In genomic region chr1:99728494-99729235, GRCh38 we compare ENCODE assay signal across 9 cellular contexts. TPM values are rescaled to one million over a fixed set of nuclear protein-coding genes. Genes with fewer than 3 reads are reported as not detected.
DNase-seq lines count a peak whose midpoint lies in the region; ATAC-seq and TF ChIP-seq lines count a peak whose summit lies in the region.
"Had no signal": no experiment of that assay in that cellular context is flagged by ENCODE, and none has a peak within 500 bp of the region (broad histone marks: within the 10 kb centered on the region; RNA-seq: fewer than 3 reads in every experiment).

No MANE protein-coding gene starts in this region.

- peaks cover 0 to 9% (median 0%) of the 10 kb centered on the region in 5 donors for H3K27me3 Mint-ChIP-seq in naive thymus-derived CD4-positive, alpha-beta T cell
- H3K27me3 Mint-ChIP-seq: activated B cell treated with CpG ODN at 0.5 μM for 24 hours had no signal

- H3K36me3 Mint-ChIP-seq in naive thymus-derived CD4-positive, alpha-beta T cell, result no peaks in the 10 kb centered on the region

- DNase-seq in GM10266 (ENCODE audit: extremely low spot score), result no peak
- DNase-seq in left lung, result no peak
- DNase-seq in naive thymus-derived CD4-positive, alpha-beta T cell, result no peak
- no peak for DNase-seq in COR-L47 (lab: John Stamatoyannopoulos, UW)
- no peak for DNase-seq in activated CD4-positive, alpha-beta T cell treated with anti-CD3 and anti-CD28 coated beads for 4 hours
- DNase-seq in NCI-H226, result no peak
- DNase-seq: activated B cell treated with CpG ODN at 0.5 μM for 24 hours had no signal

- ATAC-seq in HG03378 (IDR thresholded peaks at IDR 0.05; ENCODE audit: unreplicated experiment), result peak; percentile 62
- ATAC-seq in left lung, result peak; percentile 24
- ATAC-seq in naive thymus-derived CD4-positive, alpha-beta T cell, result no peak

- TF ChIP-seq CTCF in GM10266 (IDR thresholded peaks at IDR 0.05; ENCODE audit: control insufficient read depth, insufficient read depth, low read depth, missing control alignments) (peak; percentile 6), WI38 (IDR thresholded peaks at IDR 0.05; ENCODE audit: low read depth, low read length) (peak; percentile 37), left lung (IDR thresholded peaks at IDR 0.05) (peak; percentile 19 to 46)

- H3K4me3 ChIP-seq in WI38 (ENCODE audit: low read depth, low read length), result no peak overlapping the region
- H3K4me3 ChIP-seq in left lung, result no peak overlapping the region
- H3K4me3 ChIP-seq in naive thymus-derived CD4-positive, alpha-beta T cell (ENCODE audit: low read length), result no peak overlapping the region

- peaks cover 0 to 4% of the 10 kb centered on the region in 2 donors for H3K36me3 ChIP-seq in left lung
- H3K36me3 ChIP-seq in naive thymus-derived CD4-positive, alpha-beta T cell (ENCODE audit: control insufficient read depth in 2 of 3, insufficient read depth in 3 of 3, low read length in 3 of 3), result no peaks in the 10 kb centered on the region

- H3K9me3 ChIP-seq in left lung, result no peaks in the 10 kb centered on the region
- no peaks in the 10 kb centered on the region for H3K9me3 ChIP-seq in naive thymus-derived CD4-positive, alpha-beta T cell (ENCODE audit: control insufficient read depth in 2 of 3, low read length in 3 of 3)

- peaks cover 0 to 2% (median 0%) of the 10 kb centered on the region in 11 donors for H3K9me3 Mint-ChIP-seq in naive thymus-derived CD4-positive, alpha-beta T cell
- H3K9me3 Mint-ChIP-seq: activated B cell treated with CpG ODN at 0.5 μM for 24 hours had no signal

- H3K4me1 ChIP-seq in left lung, result no peaks in the 10 kb centered on the region
- H3K4me1 ChIP-seq in naive thymus-derived CD4-positive, alpha-beta T cell (ENCODE audit: control insufficient read depth in 2 of 2, insufficient read depth in 2 of 2, low read length in 2 of 2), result no peaks in the 10 kb centered on the region

- intact Hi-C loops in left lung (cut with DNase I), result no loop called here
- intact Hi-C loops in naive thymus-derived CD4-positive, alpha-beta T cell (cut with micrococcal nuclease), result no loop called here

- CTCF ChIA-PET in naive thymus-derived CD4-positive, alpha-beta T cell (lab: Charles Lee), result no interaction called here

- POLR2A ChIA-PET in naive thymus-derived CD4-positive, alpha-beta T cell (lab: Charles Lee), result no interaction called here

- no peak overlapping the region for H3K27ac Mint-ChIP-seq in naive thymus-derived CD4-positive, alpha-beta T cell
- H3K27ac Mint-ChIP-seq: activated B cell treated with CpG ODN at 0.5 μM for 24 hours had no signal

- H3K4me1 Mint-ChIP-seq in naive thymus-derived CD4-positive, alpha-beta T cell, result no peaks in the 10 kb centered on the region
- H3K4me1 Mint-ChIP-seq: activated B cell treated with CpG ODN at 0.5 μM for 24 hours had no signal

- H3K27me3 ChIP-seq in left lung, result no peaks in the 10 kb centered on the region
- no peaks in the 10 kb centered on the region for H3K27me3 ChIP-seq in naive thymus-derived CD4-positive, alpha-beta T cell (ENCODE audit: control insufficient read depth in 2 of 2, insufficient read depth in 2 of 2, low read length in 2 of 2)

- no peak overlapping the region for H3K4me3 Mint-ChIP-seq in naive thymus-derived CD4-positive, alpha-beta T cell
- H3K4me3 Mint-ChIP-seq: activated B cell treated with CpG ODN at 0.5 μM for 24 hours had no signal

- H3K27ac ChIP-seq in left lung, result peak overlapping the region in 1 of 2 donors; percentile 9
- no peak overlapping the region for H3K27ac ChIP-seq in naive thymus-derived CD4-positive, alpha-beta T cell (ENCODE audit: low read depth, low read length)

RNA-seq across cellular contexts. Expression of gene FRRS1, which starts 37.8 kb away (rescaled TPM):
- total RNA-seq in left lung, result 10 to 100 TPM; 12.3 to 15.1 TPM
- 1 to 10 TPM in 1 of 5 experiments, under 1 TPM in 4; 0.22 to 1.4 (median 0.63) TPM for total RNA-seq in naive thymus-derived CD4-positive, alpha-beta T cell
- under 1 TPM in 1 of 2 donors, not detected in 1; 0.10 TPM for polyA plus RNA-seq in naive thymus-derived CD4-positive, alpha-beta T cell

Comparison
In these comparisons a context has a peak if more than half of its experiments do, and no peak if none do; other contexts are left out.
1. RNA of gene FRRS1, which starts 37.8 kb away (total RNA-seq): 12.3 to 15.1 TPM in left lung; 0.22 to 1.4 TPM in naive thymus-derived CD4-positive, alpha-beta T cell; every median in the first group is over 4 times any median in the second.
2. Peak in every context shown above with its lines, with median percentiles within 50 percentile points of each other: CTCF ChIP-seq.